In the genomic region with DNA sequence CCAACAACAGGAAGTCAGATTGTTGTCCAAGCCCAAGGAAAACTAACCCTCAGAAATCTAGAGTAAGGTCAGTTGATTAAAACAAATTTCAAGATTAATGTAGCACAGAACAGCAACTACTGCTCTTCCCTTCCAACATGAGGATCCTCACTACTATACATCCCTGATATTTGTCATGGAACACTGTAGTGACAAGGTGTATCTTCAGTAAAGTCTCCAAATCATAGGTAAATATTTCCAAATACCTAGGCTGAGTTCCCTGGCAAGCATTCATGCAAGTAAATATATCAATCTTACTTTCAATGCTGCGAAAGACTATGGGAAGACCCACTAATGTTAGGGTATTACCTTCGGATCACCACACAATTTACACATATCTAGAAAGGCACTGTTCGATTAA, we compare ENCODE assay signal across 6 cellular contexts.
"Had no signal": no experiment of that assay in that cellular context is flagged by ENCODE, and none has a peak within 500 bp of the region (broad histone marks: within the 10 kb centered on the region; RNA-seq: fewer than 3 reads in every experiment).

No MANE protein-coding gene starts in this region.

- FAIRE-seq: GM12878, GM12891, GM18507, GM19239 had no signal

- H3K4me3 ChIP-seq: GM12878 had no signal

- ATAC-seq: GM12878 had no signal

- DNase-seq: GDM1, GF-D8 had no signal
